14 cellular contexts compared by ENCODE assay signal in the genomic region with DNA sequence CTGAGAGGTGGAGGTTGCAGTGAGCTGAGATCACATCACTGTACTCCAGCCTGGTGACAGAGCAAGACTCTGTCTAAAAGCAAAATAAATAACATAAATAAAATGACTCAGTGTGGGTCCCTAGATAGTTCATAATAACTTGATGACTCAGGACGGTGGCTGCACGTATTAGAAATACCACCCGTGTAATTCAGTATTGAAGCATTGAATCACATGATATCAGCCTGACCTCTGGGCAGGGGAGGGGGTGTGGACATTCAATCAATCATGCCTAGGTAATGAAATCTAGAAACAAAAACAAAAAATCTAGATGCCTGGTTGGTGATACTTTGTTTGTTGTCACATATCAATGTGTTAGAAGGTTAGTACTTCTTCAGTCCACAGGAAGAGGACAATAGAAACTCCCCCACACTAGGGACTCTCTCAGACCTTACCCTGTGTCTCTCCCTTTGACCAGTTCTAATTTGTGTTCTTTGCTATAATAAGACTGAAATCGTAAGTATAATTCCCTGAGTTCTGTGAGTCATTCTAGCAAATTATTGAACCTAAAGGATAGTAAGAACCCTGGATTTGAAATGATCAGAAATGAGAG.
DNase-seq lines count a peak whose midpoint lies in the region; ATAC-seq and TF ChIP-seq lines count a peak whose summit lies in the region.
"Had no signal": no experiment of that assay in that cellular context is flagged by ENCODE, and none has a peak within 500 bp of the region (broad histone marks: within the 10 kb centered on the region; RNA-seq: fewer than 3 reads in every experiment).

No MANE protein-coding gene starts in this region.

- no peaks in the 10 kb centered on the region for H3K27me3 ChIP-seq in adipocyte (replicated peaks; ENCODE audit: control insufficient read depth, insufficient read depth, low read length)
- H3K27me3 ChIP-seq: ovary had no signal

- DNase-seq in A172 (ENCODE audit: low spot score), result peak; percentile 88
- DNase-seq in HT-29 (ENCODE audit: low spot score), result peak; percentile 20
- peak; percentile 57 for DNase-seq in adipocyte (ENCODE audit: low read depth)
- DNase-seq in fibroblast of villous mesenchyme (ENCODE audit: low read depth), result peak; percentile 52
- no peak for DNase-seq in AG08396 (ENCODE audit: low spot score)
- DNase-seq in NCI-H1694 treated with DMSO at 0.1 percent for 48 hours (lab: John Stamatoyannopoulos, UW), result no peak
- no peak for DNase-seq in activated T-cell treated with anti-CD3 and anti-CD28 coated beads, Interleukin-2, amount 50 U/mL, for 4 hours
- DNase-seq in NCI-H748 treated with DMSO at 0.1 percent for 48 hours (lab: John Stamatoyannopoulos, UW), result no peak
- DNase-seq: activated naive CD4-positive, alpha-beta T cell treated with anti-CD3 and anti-CD28 coated beads for 36 hours; NCI-H1930; NCI-H82; ovary; stimulated activated CD4-positive, alpha-beta T cell treated with anti-CD3 and anti-CD28 coated beads, Interleukin-12 subunit alpha, Interleukin-12 subunit beta, amount 100 ng/mL, for 4 hours had no signal

- no peaks in the 10 kb centered on the region for H3K36me3 Mint-ChIP-seq in activated T-cell treated with anti-CD3 and anti-CD28 coated beads, Interleukin-2, amount 50 U/mL, for 4 hours (ENCODE audit: insufficient read depth)

- H3K9ac ChIP-seq in adipocyte (ENCODE audit: low read length), result no peak overlapping the region
- H3K9ac ChIP-seq: KMS-11 had no signal

- H3K9me3 Mint-ChIP-seq in activated T-cell treated with anti-CD3 and anti-CD28 coated beads, Interleukin-2, amount 50 U/mL, for 4 hours, result no peaks in the 10 kb centered on the region
- H3K9me3 Mint-ChIP-seq: activated naive CD4-positive, alpha-beta T cell treated with anti-CD3 and anti-CD28 coated beads for 36 hours had no signal

- no peak overlapping the region for H3K4me3 ChIP-seq in adipocyte (ENCODE audit: low read length)
- H3K4me3 ChIP-seq in fibroblast of villous mesenchyme (ENCODE audit: low read depth, low read length), result no peak overlapping the region
- H3K4me3 ChIP-seq: ovary had no signal

- H3K9me3 ChIP-seq in adipocyte (ENCODE audit: control insufficient read depth, low read length), result no peaks in the 10 kb centered on the region
- H3K9me3 ChIP-seq: ovary had no signal

- H3K36me3 ChIP-seq in adipocyte (ENCODE audit: control insufficient read depth, insufficient read depth, low read length, severe bottlenecking), result no peaks in the 10 kb centered on the region
- H3K36me3 ChIP-seq: ovary had no signal

- H3K4me1 ChIP-seq in adipocyte (ENCODE audit: control insufficient read depth, insufficient read depth, low read length), result peaks cover 18% of the 10 kb centered on the region

- no peak for TF ChIP-seq CTCF in fibroblast of villous mesenchyme (IDR thresholded peaks at IDR 0.05; ENCODE audit: insufficient read depth, low read depth, low read length)

- peaks cover 18% of the 10 kb centered on the region for H3K27me3 Mint-ChIP-seq in activated T-cell treated with anti-CD3 and anti-CD28 coated beads, Interleukin-2, amount 50 U/mL, for 4 hours (ENCODE audit: low read depth)

- no peaks in the 10 kb centered on the region for H3K4me1 Mint-ChIP-seq in activated T-cell treated with anti-CD3 and anti-CD28 coated beads, Interleukin-2, amount 50 U/mL, for 4 hours (ENCODE audit: low read depth)

- no peak for ATAC-seq in activated T-cell treated with anti-CD3 and anti-CD28 coated beads, Interleukin-2, amount 50 U/mL, for 4 hours

- no peak overlapping the region for H3K4me3 Mint-ChIP-seq in activated T-cell treated with anti-CD3 and anti-CD28 coated beads, Interleukin-2, amount 50 U/mL, for 4 hours
- H3K4me3 Mint-ChIP-seq: activated naive CD4-positive, alpha-beta T cell treated with anti-CD3 and anti-CD28 coated beads for 36 hours had no signal

Comparison
In these comparisons a context has a peak if more than half of its experiments do, and no peak if none do; other contexts are left out.
1. DNase-seq: peak in A172 (single experiment), HT-29 (single experiment), adipocyte (single experiment) and fibroblast of villous mesenchyme (single experiment); none in AG08396 (single experiment), NCI-H1694 treated with DMSO at 0.1 percent for 48 hours (single experiment), activated T-cell treated with anti-CD3 and anti-CD28 coated beads, Interleukin-2, amount 50 U/mL, for 4 hours (single experiment) and NCI-H748 treated with DMSO at 0.1 percent for 48 hours (single experiment).